Comparison of ENCODE assay signal across 21 cellular contexts in the genomic region with DNA sequence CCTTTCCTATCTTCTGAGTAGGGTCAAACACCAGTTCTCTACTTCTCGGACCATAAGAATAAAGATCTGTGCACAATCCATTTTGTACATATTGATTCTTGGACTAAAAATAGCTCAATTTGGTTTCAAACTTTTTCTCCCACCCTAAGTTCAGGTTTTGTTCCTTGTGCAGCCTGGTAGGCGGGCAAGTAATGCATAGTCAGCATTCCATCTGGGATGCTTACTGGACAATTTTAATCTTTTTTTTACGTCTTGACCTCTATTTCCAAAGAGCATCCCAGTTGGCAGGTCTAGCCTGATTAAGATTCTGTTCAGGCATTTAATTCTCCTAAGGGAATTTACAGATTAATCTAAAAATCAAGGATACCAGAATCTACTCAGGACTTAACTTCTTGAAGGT.
"Had no signal": no experiment of that assay in that cellular context is flagged by ENCODE, and none has a peak within 500 bp of the region (broad histone marks: within the 10 kb centered on the region; RNA-seq: fewer than 3 reads in every experiment).

No MANE protein-coding gene starts in this region.

- H3K27me3 ChIP-seq: esophagus squamous epithelium, neutrophil, pancreas, spleen, testis, tibial artery had no signal

- FAIRE-seq: endometrium, keratinocyte, pancreas had no signal

- H3K9me3 ChIP-seq: neutrophil, pancreas, testis had no signal

- H3K27ac ChIP-seq: esophagus squamous epithelium, lower lobe of right lung, neutrophil, pancreas, skin epidermis, spleen, testis, tibial artery had no signal

- ATAC-seq: effector memory CD8-positive, alpha-beta T cell; left ventricle myocardium superior; lower lobe of right lung; natural killer cell; pancreas; right cardiac atrium; stimulated activated memory B cell treated with anti-CD40 and anti-IgM and Interleukin-4, amounts not matched to agents 10 μg/mL and 1 μg/mL and 100 μg/mL, for 72 hours; stimulated activated naive CD8-positive, alpha-beta T cell treated with anti-CD3 and anti-CD28 coated beads, Interleukin-15, Interleukin-2, amounts not matched to agents 100 U/mL and 50 U/mL, for 24 hours had no signal

- H3K36me3 ChIP-seq: esophagus squamous epithelium, lower lobe of right lung, neutrophil, pancreas had no signal

- H3K4me3 ChIP-seq: esophagus squamous epithelium, lower lobe of right lung, pancreas, skin epidermis, spleen, testis, tibial artery had no signal

- H3K4me1 ChIP-seq: esophagus squamous epithelium, lower lobe of right lung, pancreas, testis, tibial artery had no signal

- DNase-seq: cortex of kidney; effector memory CD8-positive, alpha-beta T cell; erythroblast; esophagus squamous epithelium; foreskin melanocyte; left ventricle myocardium superior; lower lobe of right lung; natural killer cell; pancreas; right cardiac atrium; spleen; stimulated activated CD4-positive, alpha-beta T cell treated with anti-CD3 and anti-CD28 coated beads, Interleukin-4, amount 100 ng/mL, for 4 hours; stimulated activated naive CD8-positive, alpha-beta T cell treated with anti-CD3 and anti-CD28 coated beads, Interleukin-15, Interleukin-2, amounts not matched to agents 100 U/mL and 50 U/mL, for 24 hours; substantia nigra; testis; tibial artery had no signal
